ENCODE assay signal across 1 cellular context in the genomic region with DNA sequence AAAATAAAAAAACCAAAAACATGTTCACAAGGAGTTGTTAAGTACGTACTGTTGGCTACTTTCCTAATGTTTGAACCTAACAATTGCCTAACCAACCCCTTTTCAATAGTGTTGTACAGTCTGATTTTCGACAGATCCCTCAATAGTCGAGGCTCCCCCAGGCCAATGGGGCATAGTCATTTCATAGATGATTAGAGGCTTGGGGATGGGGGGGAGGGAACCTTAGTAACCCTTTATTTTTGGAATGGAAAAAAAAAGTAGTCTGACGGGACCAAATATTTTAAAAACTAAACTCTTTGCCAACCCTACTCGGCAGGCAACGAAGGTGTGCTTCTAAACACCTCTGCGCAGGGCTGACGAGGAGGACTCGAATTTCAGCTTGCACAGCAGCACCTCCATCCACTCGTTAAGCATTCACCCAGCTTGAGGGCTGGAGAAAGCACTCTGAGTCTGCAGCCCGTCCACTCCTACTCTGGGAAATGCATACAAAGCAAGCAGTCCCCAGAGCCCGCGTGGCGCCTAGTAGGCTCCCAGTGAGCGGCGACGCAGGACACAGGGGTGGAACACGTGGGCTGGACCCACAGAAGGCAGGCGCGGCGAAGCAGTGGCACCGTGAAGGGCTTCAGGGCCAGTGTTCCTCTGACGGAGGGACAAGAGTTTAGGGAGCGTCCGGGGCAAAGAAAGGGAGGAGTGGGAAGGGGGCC.
TF ChIP-seq lines count a peak whose summit lies in the region.

No MANE protein-coding gene starts in this region.

TF ChIP-seq in HepG2, 621 proteins besides CTCF, POLR2A, EP300 and RAD21 (continued from another document and continues in another):
- TF ChIP-seq AKNA (CRISPR knock-in tag; IDR thresholded peaks at IDR 0.05; ENCODE audit: borderline replicate concordance), result no peak
- TF ChIP-seq ZNF367 (CRISPR knock-in tag; IDR thresholded peaks at IDR 0.05; ENCODE audit: borderline replicate concordance), result no peak; the same call in 1 of the 2 replicates
- no peak for TF ChIP-seq ATM (IDR thresholded peaks at IDR 0.05; ENCODE audit: borderline replicate concordance)
- TF ChIP-seq, protein P1, sequence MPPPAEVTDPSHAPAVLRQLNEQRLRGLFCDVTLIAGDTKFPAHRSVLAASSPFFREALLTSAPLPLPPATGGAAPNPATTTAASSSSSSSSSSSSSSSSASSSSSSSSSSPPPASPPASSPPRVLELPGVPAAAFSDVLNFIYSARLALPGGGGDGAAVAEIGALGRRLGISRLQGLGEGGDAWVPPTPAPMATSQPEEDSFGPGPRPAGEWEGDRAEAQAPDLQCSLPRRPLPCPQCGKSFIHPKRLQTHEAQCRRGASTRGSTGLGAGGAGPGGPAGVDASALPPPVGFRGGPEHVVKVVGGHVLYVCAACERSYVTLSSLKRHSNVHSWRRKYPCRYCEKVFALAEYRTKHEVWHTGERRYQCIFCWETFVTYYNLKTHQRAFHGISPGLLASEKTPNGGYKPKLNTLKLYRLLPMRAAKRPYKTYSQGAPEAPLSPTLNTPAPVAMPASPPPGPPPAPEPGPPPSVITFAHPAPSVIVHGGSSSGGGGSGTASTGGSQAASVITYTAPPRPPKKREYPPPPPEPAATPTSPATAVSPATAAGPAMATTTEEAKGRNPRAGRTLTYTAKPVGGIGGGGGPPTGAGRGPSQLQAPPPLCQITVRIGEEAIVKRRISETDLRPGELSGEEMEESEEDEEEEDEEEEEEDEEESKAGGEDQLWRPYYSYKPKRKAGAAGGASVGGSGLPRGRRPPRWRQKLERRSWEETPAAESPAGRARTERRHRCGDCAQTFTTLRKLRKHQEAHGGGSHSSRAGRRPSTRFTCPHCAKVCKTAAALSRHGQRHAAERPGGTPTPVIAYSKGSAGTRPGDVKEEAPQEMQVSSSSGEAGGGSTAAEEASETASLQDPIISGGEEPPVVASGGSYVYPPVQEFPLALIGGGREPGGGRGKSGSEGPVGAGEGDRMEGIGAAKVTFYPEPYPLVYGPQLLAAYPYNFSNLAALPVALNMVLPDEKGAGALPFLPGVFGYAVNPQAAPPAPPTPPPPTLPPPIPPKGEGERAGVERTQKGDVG (CRISPR knock-in tag; IDR thresholded peaks at IDR 0.05; ENCODE audit: borderline replicate concordance), result 0 out of 2 replicates have a peak, but pooled peaks have one; percentile 42
- no peak for TF ChIP-seq AGO1 (IDR thresholded peaks at IDR 0.05; ENCODE audit: low read depth, low read length, poor library complexity, severe bottlenecking)
- no peak for TF ChIP-seq ATF3 (CRISPR knock-in tag; IDR thresholded peaks at IDR 0.05)
- TF ChIP-seq GTF2F1 (IDR thresholded peaks at IDR 0.05; ENCODE audit: low read length), result no peak
- TF ChIP-seq ZNF337 (CRISPR knock-in tag; IDR thresholded peaks at IDR 0.05; ENCODE audit: borderline replicate concordance, low read depth), result no peak
- TF ChIP-seq KDM3A (CRISPR knock-in tag; IDR thresholded peaks at IDR 0.05; ENCODE audit: low read depth), result no peak
- TF ChIP-seq KMT2B (CRISPR knock-in tag; IDR thresholded peaks at IDR 0.05), result peak; percentile 50; the same call in 1 of the 2 replicates
- peak; percentile 62; the same call in 1 of the 2 replicates for TF ChIP-seq MLXIP (CRISPR knock-in tag; IDR thresholded peaks at IDR 0.05; ENCODE audit: borderline replicate concordance)
- no peak for TF ChIP-seq CHD4 (IDR thresholded peaks at IDR 0.05; ENCODE audit: borderline replicate concordance, low read length)
- TF ChIP-seq, protein P2, sequence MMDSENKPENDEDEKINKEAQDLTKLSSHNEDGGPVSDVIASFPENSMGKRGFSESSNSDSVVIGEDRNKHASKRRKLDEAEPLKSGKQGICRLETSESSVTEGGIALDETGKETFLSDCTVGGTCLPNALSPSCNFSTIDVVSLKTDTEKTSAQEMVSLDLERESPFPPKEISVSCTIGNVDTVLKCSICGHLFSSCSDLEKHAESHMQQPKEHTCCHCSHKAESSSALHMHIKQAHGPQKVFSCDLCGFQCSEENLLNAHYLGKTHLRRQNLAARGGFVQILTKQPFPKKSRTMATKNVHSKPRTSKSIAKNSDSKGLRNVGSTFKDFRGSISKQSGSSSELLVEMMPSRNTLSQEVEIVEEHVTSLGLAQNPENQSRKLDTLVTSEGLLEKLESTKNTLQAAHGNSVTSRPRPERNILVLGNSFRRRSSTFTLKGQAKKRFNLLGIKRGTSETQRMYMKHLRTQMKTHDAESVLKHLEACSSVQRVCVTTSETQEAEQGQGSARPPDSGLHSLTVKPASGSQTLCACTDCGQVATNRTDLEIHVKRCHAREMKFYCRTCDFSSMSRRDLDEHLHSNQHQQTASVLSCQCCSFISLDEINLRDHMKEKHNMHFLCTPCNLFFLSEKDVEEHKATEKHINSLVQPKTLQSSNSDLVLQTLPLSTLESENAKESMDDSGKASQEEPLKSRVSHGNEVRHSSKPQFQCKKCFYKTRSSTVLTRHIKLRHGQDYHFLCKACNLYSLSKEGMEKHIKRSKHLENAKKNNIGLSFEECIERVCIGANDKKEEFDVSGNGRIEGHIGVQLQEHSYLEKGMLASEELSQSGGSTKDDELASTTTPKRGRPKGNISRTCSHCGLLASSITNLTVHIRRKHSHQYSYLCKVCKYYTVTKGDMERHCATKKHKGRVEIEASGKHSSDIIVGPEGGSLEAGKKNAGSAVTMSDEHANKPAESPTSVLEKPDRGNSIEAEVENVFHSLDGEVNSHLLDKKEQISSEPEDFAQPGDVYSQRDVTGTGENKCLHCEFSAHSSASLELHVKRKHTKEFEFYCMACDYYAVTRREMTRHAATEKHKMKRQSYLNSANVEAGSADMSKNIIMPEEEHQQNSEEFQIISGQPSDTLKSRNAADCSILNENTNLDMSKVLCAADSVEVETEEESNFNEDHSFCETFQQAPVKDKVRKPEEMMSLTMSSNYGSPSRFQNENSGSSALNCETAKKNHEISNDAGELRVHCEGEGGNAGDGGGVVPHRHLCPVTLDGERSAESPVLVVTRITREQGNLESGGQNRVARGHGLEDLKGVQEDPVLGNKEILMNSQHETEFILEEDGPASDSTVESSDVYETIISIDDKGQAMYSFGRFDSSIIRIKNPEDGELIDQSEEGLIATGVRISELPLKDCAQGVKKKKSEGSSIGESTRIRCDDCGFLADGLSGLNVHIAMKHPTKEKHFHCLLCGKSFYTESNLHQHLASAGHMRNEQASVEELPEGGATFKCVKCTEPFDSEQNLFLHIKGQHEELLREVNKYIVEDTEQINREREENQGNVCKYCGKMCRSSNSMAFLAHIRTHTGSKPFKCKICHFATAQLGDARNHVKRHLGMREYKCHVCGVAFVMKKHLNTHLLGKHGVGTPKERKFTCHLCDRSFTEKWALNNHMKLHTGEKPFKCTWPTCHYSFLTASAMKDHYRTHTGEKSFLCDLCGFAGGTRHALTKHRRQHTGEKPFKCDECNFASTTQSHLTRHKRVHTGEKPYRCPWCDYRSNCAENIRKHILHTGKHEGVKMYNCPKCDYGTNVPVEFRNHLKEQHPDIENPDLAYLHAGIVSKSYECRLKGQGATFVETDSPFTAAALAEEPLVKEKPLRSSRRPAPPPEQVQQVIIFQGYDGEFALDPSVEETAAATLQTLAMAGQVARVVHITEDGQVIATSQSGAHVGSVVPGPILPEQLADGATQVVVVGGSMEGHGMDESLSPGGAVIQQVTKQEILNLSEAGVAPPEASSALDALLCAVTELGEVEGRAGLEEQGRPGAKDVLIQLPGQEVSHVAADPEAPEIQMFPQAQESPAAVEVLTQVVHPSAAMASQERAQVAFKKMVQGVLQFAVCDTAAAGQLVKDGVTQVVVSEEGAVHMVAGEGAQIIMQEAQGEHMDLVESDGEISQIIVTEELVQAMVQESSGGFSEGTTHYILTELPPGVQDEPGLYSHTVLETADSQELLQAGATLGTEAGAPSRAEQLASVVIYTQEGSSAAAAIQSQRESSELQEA (CRISPR knock-in tag; IDR thresholded peaks at IDR 0.05; ENCODE audit: not compliant biosample characterization), result no peak
- TF ChIP-seq, protein P3, sequence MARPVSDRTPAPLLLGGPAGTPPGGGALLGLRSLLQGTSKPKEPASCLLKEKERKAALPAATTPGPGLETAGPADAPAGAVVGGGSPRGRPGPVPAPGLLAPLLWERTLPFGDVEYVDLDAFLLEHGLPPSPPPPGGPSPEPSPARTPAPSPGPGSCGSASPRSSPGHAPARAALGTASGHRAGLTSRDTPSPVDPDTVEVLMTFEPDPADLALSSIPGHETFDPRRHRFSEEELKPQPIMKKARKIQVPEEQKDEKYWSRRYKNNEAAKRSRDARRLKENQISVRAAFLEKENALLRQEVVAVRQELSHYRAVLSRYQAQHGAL (CRISPR knock-in tag; IDR thresholded peaks at IDR 0.05; ENCODE audit: not compliant biosample characterization), result no peak
- no peak for TF ChIP-seq ZNF576 (CRISPR knock-in tag; IDR thresholded peaks at IDR 0.05)
- TF ChIP-seq, protein P4, sequence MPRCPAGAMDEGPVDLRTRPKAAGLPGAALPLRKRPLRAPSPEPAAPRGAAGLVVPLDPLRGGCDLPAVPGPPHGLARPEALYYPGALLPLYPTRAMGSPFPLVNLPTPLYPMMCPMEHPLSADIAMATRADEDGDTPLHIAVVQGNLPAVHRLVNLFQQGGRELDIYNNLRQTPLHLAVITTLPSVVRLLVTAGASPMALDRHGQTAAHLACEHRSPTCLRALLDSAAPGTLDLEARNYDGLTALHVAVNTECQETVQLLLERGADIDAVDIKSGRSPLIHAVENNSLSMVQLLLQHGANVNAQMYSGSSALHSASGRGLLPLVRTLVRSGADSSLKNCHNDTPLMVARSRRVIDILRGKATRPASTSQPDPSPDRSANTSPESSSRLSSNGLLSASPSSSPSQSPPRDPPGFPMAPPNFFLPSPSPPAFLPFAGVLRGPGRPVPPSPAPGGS (CRISPR knock-in tag; IDR thresholded peaks at IDR 0.05), result no peak
- TF ChIP-seq, protein P5, sequence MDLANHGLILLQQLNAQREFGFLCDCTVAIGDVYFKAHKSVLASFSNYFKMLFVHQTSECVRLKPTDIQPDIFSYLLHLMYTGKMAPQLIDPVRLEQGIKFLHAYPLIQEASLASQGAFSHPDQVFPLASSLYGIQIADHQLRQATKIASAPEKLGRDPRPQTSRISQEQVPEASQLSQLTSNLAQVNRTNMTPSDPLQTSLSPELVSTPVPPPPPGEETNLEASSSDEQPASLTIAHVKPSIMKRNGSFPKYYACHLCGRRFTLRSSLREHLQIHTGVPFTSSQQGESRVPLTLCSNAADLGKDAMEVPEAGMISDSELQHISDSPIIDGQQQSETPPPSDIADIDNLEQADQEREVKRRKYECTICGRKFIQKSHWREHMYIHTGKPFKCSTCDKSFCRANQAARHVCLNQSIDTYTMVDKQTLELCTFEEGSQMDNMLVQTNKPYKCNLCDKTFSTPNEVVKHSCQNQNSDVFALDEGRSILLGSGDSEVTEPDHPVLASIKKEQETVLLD (CRISPR knock-in tag; IDR thresholded peaks at IDR 0.05; ENCODE audit: low read depth), result no peak
- TF ChIP-seq PHB2 (IDR thresholded peaks at IDR 0.05; ENCODE audit: partially characterized antibody), result no peak
